21 cellular contexts compared by ENCODE assay signal in the genomic region with DNA sequence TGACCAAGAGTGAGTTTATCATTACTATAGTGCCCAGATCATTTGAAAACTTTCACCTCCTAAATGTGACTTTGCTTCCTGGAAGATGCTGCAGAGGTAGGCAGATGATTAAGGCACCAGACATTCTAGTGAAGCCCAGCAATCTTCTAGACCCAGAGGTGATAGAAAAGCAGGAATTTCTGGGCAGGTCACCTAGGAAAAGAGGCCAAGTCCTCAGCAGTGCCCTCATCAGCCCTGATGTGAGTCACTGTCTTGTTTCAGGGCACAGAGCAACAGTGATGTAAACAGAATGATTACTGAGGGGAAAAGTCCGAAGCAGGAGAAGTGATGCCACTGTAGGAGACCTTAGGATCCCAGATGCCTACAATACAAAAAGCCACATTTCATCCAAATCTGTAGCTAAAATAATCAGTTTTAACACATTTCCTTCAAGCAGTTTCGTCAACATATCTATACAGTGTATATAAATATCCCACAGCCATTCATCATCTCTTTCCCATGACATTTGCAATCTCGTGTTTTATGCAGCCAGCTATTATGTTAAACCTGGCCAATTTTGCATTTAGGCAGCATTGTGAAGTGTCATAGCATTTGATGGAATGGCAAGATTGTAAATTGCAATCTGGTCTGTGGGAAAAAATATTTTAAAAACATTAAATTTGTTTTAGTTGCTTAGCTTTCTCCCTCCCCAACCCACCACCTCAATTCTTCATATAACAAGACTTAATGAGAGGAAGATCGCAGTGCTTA.
DNase-seq lines count a peak whose midpoint lies in the region; ATAC-seq and TF ChIP-seq lines count a peak whose summit lies in the region.
"Had no signal": no experiment of that assay in that cellular context is flagged by ENCODE, and none has a peak within 500 bp of the region (broad histone marks: within the 10 kb centered on the region; RNA-seq: fewer than 3 reads in every experiment).

No MANE protein-coding gene starts in this region.

- CTCF ChIA-PET in WTC11 (lab: Charles Lee) (no interaction called here), Calu3 (lab: Charles Lee) (no interaction called here)

- intact Hi-C loops in Calu3 (cut with micrococcal nuclease; ENCODE audit: unreplicated experiment), result no loop called here

- H3K9me3 ChIP-seq in T-helper 17 cell (ENCODE audit: control insufficient read depth, low read length, poor library complexity, severe bottlenecking), result no peaks in the 10 kb centered on the region
- H3K9me3 ChIP-seq: A549, BE2C had no signal

- H3K9me3 Mint-ChIP-seq in WTC11, result peaks cover 18% of the 10 kb centered on the region
- H3K9me3 Mint-ChIP-seq in Calu3 (ENCODE audit: low read depth, unreplicated experiment), result no peaks in the 10 kb centered on the region
- H3K9me3 Mint-ChIP-seq: GM23338 had no signal

- no peak overlapping the region for H3K27ac Mint-ChIP-seq in WTC11
- no peak overlapping the region for H3K27ac Mint-ChIP-seq in T-helper 17 cell
- no peak overlapping the region for H3K27ac Mint-ChIP-seq in Calu3 (ENCODE audit: unreplicated experiment)
- H3K27ac Mint-ChIP-seq: CD4-positive, alpha-beta memory T cell; H9 had no signal

- H3K4me1 Mint-ChIP-seq in WTC11, result peaks cover 12% of the 10 kb centered on the region
- no peaks in the 10 kb centered on the region for H3K4me1 Mint-ChIP-seq in T-helper 17 cell
- H3K4me1 Mint-ChIP-seq in Calu3 (ENCODE audit: low read depth, unreplicated experiment), result no peaks in the 10 kb centered on the region
- H3K4me1 Mint-ChIP-seq: CD4-positive, alpha-beta memory T cell had no signal

- TF ChIP-seq CTCF in WTC11 (IDR thresholded peaks at IDR 0.05) (no peak), Calu3 (IDR thresholded peaks at IDR 0.05; ENCODE audit: unreplicated experiment) (no peak)

- H3K4me3 Mint-ChIP-seq in WTC11, result no peak overlapping the region
- H3K4me3 Mint-ChIP-seq in T-helper 17 cell, result no peak overlapping the region
- no peak overlapping the region for H3K4me3 Mint-ChIP-seq in Calu3 (ENCODE audit: low read depth, unreplicated experiment)
- H3K4me3 Mint-ChIP-seq: CD4-positive, alpha-beta memory T cell; GM23338; H9 had no signal

- BruUV-seq in Calu3 (replicated peaks; lab: Mats Ljungman, UMichigan), result no TSS peak

- POLR2A ChIA-PET in WTC11 (lab: Charles Lee), result no interaction called here

- H3K36me3 Mint-ChIP-seq in WTC11 (no peaks in the 10 kb centered on the region), T-helper 17 cell (ENCODE audit: low read depth) (no peaks in the 10 kb centered on the region), Calu3 (ENCODE audit: insufficient read depth, unreplicated experiment) (no peaks in the 10 kb centered on the region)
- H3K36me3 Mint-ChIP-seq: CD4-positive, alpha-beta memory T cell had no signal

- H3K27me3 Mint-ChIP-seq in WTC11 (ENCODE audit: low read depth), result no peaks in the 10 kb centered on the region
- H3K27me3 Mint-ChIP-seq in T-helper 17 cell, result no peaks in the 10 kb centered on the region
- H3K27me3 Mint-ChIP-seq in Calu3 (ENCODE audit: unreplicated experiment), result no peaks in the 10 kb centered on the region
- H3K27me3 Mint-ChIP-seq: CD4-positive, alpha-beta memory T cell had no signal

- DNase-seq in HT1080 (ENCODE audit: low read depth) (peak; percentile 1), cerebellar cortex (ENCODE audit: low spot score) (peak; percentile 23), middle frontal gyrus (ENCODE audit: extremely low spot score, low spot score) (peak; percentile 17), SHP77 treated with DMSO at 0.1 percent for 48 hours (lab: John Stamatoyannopoulos, UW) (no peak), WTC11 (ENCODE audit: low spot score) (no peak), T-helper 17 cell (no peak), Calu3 (no peak)
- DNase-seq: 8988T; ACHN; AML-193; BE2C; CD4-positive, alpha-beta memory T cell; COR-L47; DMS153; DND-41; GDM1; H9 had no signal

- ATAC-seq in WTC11, result no peak
- ATAC-seq in T-helper 17 cell, result no peak
- ATAC-seq: A549, GM12878, GM23338, HCT116 had no signal

TF ChIP-seq in WTC11, 78 proteins besides CTCF, POLR2A, EP300 and RAD21:
- TF ChIP-seq, protein P1, sequence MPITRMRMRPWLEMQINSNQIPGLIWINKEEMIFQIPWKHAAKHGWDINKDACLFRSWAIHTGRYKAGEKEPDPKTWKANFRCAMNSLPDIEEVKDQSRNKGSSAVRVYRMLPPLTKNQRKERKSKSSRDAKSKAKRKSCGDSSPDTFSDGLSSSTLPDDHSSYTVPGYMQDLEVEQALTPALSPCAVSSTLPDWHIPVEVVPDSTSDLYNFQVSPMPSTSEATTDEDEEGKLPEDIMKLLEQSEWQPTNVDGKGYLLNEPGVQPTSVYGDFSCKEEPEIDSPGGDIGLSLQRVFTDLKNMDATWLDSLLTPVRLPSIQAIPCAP (CRISPR knock-in tag; IDR thresholded peaks at IDR 0.05), result no peak

Comparison
In these comparisons a context has a peak if more than half of its experiments do, and no peak if none do; other contexts are left out.
1. DNase-seq: peak in HT1080 (single experiment), cerebellar cortex (single experiment) and middle frontal gyrus (single experiment); none in SHP77 treated with DMSO at 0.1 percent for 48 hours (single experiment), WTC11 (single experiment), T-helper 17 cell (0 of 3) and Calu3 (single experiment).